13 cellular contexts compared by ENCODE assay signal in the genomic region with DNA sequence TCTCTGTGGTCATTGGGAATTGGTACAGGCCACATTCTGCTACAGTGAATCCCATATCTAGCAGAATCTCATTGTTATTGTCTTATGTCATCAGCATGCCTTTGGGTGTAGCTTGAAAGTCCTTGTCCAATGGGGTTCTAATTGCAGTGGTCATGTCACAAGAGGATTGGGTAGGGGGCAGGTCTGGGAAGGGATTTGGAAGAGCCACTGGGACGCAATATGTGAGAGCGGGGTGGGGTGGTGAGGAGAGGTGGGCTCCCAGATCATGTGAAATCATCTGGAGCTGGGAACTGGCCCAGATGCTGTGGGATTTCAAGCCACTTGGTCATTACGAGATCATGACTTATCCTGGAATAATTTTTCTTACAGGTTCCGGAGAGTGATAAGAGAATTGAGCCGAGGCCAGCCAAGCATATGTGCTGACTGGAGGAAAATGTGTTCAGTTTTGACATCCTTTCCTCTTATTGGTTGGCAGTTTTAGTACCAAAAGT. TPM values are rescaled to one million over a fixed set of nuclear protein-coding genes. Genes with fewer than 3 reads are reported as not detected.
A peak's percentile ranks its signal among the peaks of the same experiment; 100 is the strongest.
DNase-seq lines count a peak whose midpoint lies in the region; ATAC-seq and TF ChIP-seq lines count a peak whose summit lies in the region.
"Had no signal": no experiment of that assay in that cellular context is flagged by ENCODE, and none has a peak within 500 bp of the region (broad histone marks: within the 10 kb centered on the region; RNA-seq: fewer than 3 reads in every experiment).

No MANE protein-coding gene starts in this region.

- no peak for TF ChIP-seq POLR2A in GM18505 (IDR thresholded peaks at IDR 0.05; ENCODE audit: borderline replicate concordance, extremely low read depth, insufficient read depth, insufficient read length)

- DNase-seq in ELR (ENCODE audit: low read depth) (peak; percentile 91), NCI-H226 (peak; percentile 85), choroid plexus epithelial cell (ENCODE audit: low read depth) (peak; percentile 78), osteoblast (ENCODE audit: insufficient read length, low spot score, missing footprints) (peak; percentile 89), midbrain (lab: John Stamatoyannopoulos, UW) (no peak)
- DNase-seq in activated T-cell treated with anti-CD3 and anti-CD28 coated beads, Interleukin-2, amount 50 U/mL, for 24 hours: no peak
- DNase-seq in activated CD4-positive, alpha-beta memory T cell treated with anti-CD3 and anti-CD28 coated beads for 36 hours: no peak
- DNase-seq: activated CD4-positive, alpha-beta T cell treated with anti-CD3 and anti-CD28 coated beads for 4 hours; psoas muscle; T-cell had no signal

- peaks cover 35% of the 10 kb centered on the region for H3K4me1 ChIP-seq in osteoblast (ENCODE audit: insufficient read depth, low read length)
- H3K4me1 ChIP-seq: psoas muscle had no signal

- no peaks in the 10 kb centered on the region for H3K27me3 ChIP-seq in osteoblast (ENCODE audit: insufficient read depth, low read length)

- H3K27ac ChIP-seq in osteoblast (ENCODE audit: low read depth, low read length): peak overlapping the region; percentile 68
- H3K27ac ChIP-seq: epithelial cell of prostate, psoas muscle had no signal

- no peak overlapping the region for H2AFZ ChIP-seq in osteoblast (ENCODE audit: low read length)

- H3K4me3 Mint-ChIP-seq in activated T-cell treated with anti-CD3 and anti-CD28 coated beads, Interleukin-2, amount 50 U/mL, for 24 hours: no peak overlapping the region
- no peak overlapping the region for H3K4me3 Mint-ChIP-seq in activated CD4-positive, alpha-beta memory T cell treated with anti-CD3 and anti-CD28 coated beads for 36 hours
- H3K4me3 Mint-ChIP-seq: T-cell had no signal

- intact Hi-C loops in activated CD4-positive, alpha-beta memory T cell treated with anti-CD3 and anti-CD28 coated beads for 36 hours (cut with micrococcal nuclease): no loop called here

- no peak overlapping the region for H3K27ac Mint-ChIP-seq in activated T-cell treated with anti-CD3 and anti-CD28 coated beads, Interleukin-2, amount 50 U/mL, for 24 hours
- no peak overlapping the region for H3K27ac Mint-ChIP-seq in activated CD4-positive, alpha-beta memory T cell treated with anti-CD3 and anti-CD28 coated beads for 36 hours
- H3K27ac Mint-ChIP-seq: activated T-helper 2 cell treated with anti-CD3 and anti-CD28 coated beads, Interferon-gamma antibody, Interleukin-2, Interleukin-4, amounts not matched to agents 10 μg/mL and 5 μg/mL and 100 μg/mL, durations not matched to agents 14 hours and 24 hours and 36 hours; T-cell had no signal

- H3K4me3 ChIP-seq in choroid plexus epithelial cell (ENCODE audit: low read depth, low read length) (no peak overlapping the region), osteoblast (ENCODE audit: insufficient read depth, low read length) (no peak overlapping the region)
- H3K4me3 ChIP-seq: psoas muscle had no signal

- H3K9me3 ChIP-seq in osteoblast (ENCODE audit: low read depth, low read length): no peaks in the 10 kb centered on the region
- H3K9me3 ChIP-seq: psoas muscle had no signal

- peak overlapping the region; percentile 35 for H3K4me2 ChIP-seq in osteoblast (ENCODE audit: insufficient read depth, low read length)

- H3K79me2 ChIP-seq in osteoblast (ENCODE audit: insufficient read depth, low read length): peaks cover 4% of the 10 kb centered on the region

- POLR2A ChIA-PET in activated CD4-positive, alpha-beta memory T cell treated with anti-CD3 and anti-CD28 coated beads for 36 hours (lab: Charles Lee): no interaction called here

- H3K36me3 ChIP-seq in osteoblast (ENCODE audit: insufficient read depth, low read length): no peaks in the 10 kb centered on the region

- no peak for ATAC-seq in GM18505 (IDR thresholded peaks at IDR 0.05; ENCODE audit: unreplicated experiment)
- ATAC-seq: psoas muscle, T-cell had no signal

- H3K9me3 Mint-ChIP-seq in activated T-cell treated with anti-CD3 and anti-CD28 coated beads, Interleukin-2, amount 50 U/mL, for 24 hours: no peaks in the 10 kb centered on the region
- H3K9me3 Mint-ChIP-seq in activated CD4-positive, alpha-beta memory T cell treated with anti-CD3 and anti-CD28 coated beads for 36 hours: no peaks in the 10 kb centered on the region
- H3K9me3 Mint-ChIP-seq: activated T-helper 2 cell treated with anti-CD3 and anti-CD28 coated beads, Interferon-gamma antibody, Interleukin-2, Interleukin-4, amounts not matched to agents 10 μg/mL and 5 μg/mL and 100 μg/mL, durations not matched to agents 14 hours and 24 hours and 36 hours; T-cell had no signal

- no peaks in the 10 kb centered on the region for H3K36me3 Mint-ChIP-seq in activated T-cell treated with anti-CD3 and anti-CD28 coated beads, Interleukin-2, amount 50 U/mL, for 24 hours (ENCODE audit: low read depth)
- H3K36me3 Mint-ChIP-seq in activated CD4-positive, alpha-beta memory T cell treated with anti-CD3 and anti-CD28 coated beads for 36 hours: no peaks in the 10 kb centered on the region
- H3K36me3 Mint-ChIP-seq: T-cell had no signal

- H3K4me1 Mint-ChIP-seq in activated T-cell treated with anti-CD3 and anti-CD28 coated beads, Interleukin-2, amount 50 U/mL, for 24 hours (ENCODE audit: low read depth): peaks cover 2% of the 10 kb centered on the region
- H3K4me1 Mint-ChIP-seq in activated CD4-positive, alpha-beta memory T cell treated with anti-CD3 and anti-CD28 coated beads for 36 hours (ENCODE audit: low read depth): peaks cover 2% of the 10 kb centered on the region

- no peaks in the 10 kb centered on the region for H4K20me1 ChIP-seq in osteoblast (ENCODE audit: insufficient read depth, low read length)

- no peak for TF ChIP-seq CTCF in choroid plexus epithelial cell (conservative IDR thresholded peaks at IDR 0.05; ENCODE audit: low read depth, low read length)
- TF ChIP-seq CTCF in osteoblast (IDR thresholded peaks at IDR 0.05; ENCODE audit: extremely low read depth, low read depth, low read length): no peak

- no peaks in the 10 kb centered on the region for H3K27me3 Mint-ChIP-seq in activated T-cell treated with anti-CD3 and anti-CD28 coated beads, Interleukin-2, amount 50 U/mL, for 24 hours
- H3K27me3 Mint-ChIP-seq in activated CD4-positive, alpha-beta memory T cell treated with anti-CD3 and anti-CD28 coated beads for 36 hours: peaks cover 1% of the 10 kb centered on the region

- CTCF ChIA-PET in activated CD4-positive, alpha-beta memory T cell treated with anti-CD3 and anti-CD28 coated beads for 36 hours (lab: Charles Lee): interaction anchor here (1.4 to 2.3 kb wide), 3 partner anchors 11 to 119 kb away, joined by 4 to 6 read pairs (median 6); no protein-coding TSS in a partner anchor

RNA-seq across cellular contexts. Expression of a gene that starts 16.3 kb away (rescaled TPM):
- total RNA-seq in osteoblast: 3.6 and 9.7 TPM in 2 replicates
- total RNA-seq in activated CD4-positive, alpha-beta memory T cell treated with anti-CD3 and anti-CD28 coated beads for 36 hours: under 1 TPM; 0.63 to 1.00 TPM

Comparison
In these comparisons a context has a peak if more than half of its experiments do, and no peak if none do; other contexts are left out.
1. DNase-seq: peak in ELR (single experiment), NCI-H226 (single experiment), choroid plexus epithelial cell (single experiment) and osteoblast (single experiment); none in activated T-cell treated with anti-CD3 and anti-CD28 coated beads, Interleukin-2, amount 50 U/mL, for 24 hours (single experiment), midbrain (single experiment) and activated CD4-positive, alpha-beta memory T cell treated with anti-CD3 and anti-CD28 coated beads for 36 hours (single experiment).